8 cellular contexts compared by ENCODE assay signal in genomic region chr19:47729468-47729798, GRCh38. TPM values are rescaled to one million over a fixed set of nuclear protein-coding genes. Genes with fewer than 3 reads are reported as not detected.
A peak's percentile ranks its signal among the peaks of the same experiment; 100 is the strongest.
DNase-seq lines count a peak whose midpoint lies in the region; ATAC-seq, FAIRE-seq and TF ChIP-seq lines count a peak whose summit lies in the region.

No MANE protein-coding gene starts in this region.

- H3K79me1 ChIP-seq in mesendoderm (ENCODE audit: low read length), result no peaks in the 10 kb centered on the region

- H3K27me3 ChIP-seq in dorsolateral prefrontal cortex (peaks cover 0 to 6% (median 0%) of the 10 kb centered on the region in 45 donors), mesendoderm (ENCODE audit: insufficient read depth, low read length, poor library complexity) (no peaks in the 10 kb centered on the region)

- ATAC-seq in GM19328 (IDR thresholded peaks at IDR 0.05; ENCODE audit: unreplicated experiment) (no peak), GM21825 (IDR thresholded peaks at IDR 0.05; ENCODE audit: unreplicated experiment) (no peak)

- no peak overlapping the region for H2BK120ac ChIP-seq in mesendoderm (ENCODE audit: low read depth, low read length)

- DNase-seq in Caki2 (ENCODE audit: low read depth) (peak; percentile 90), OCI-M1 (lab: John Stamatoyannopoulos, UW) (peak; percentile 63), dorsolateral prefrontal cortex (peak in 1 of 10 donors; percentile 47), mesendoderm (peak; percentile 96), urothelium cell line (ENCODE audit: low spot score) (peak; percentile 91), mesenteric fat pad (ENCODE audit: low spot score) (no peak)

- peak overlapping the region; percentile 28 for H3K9ac ChIP-seq in mesendoderm (ENCODE audit: low read length)

- no peak overlapping the region for H3K4ac ChIP-seq in mesendoderm (ENCODE audit: low read depth, low read length)

- no peak overlapping the region for H2AK5ac ChIP-seq in mesendoderm (ENCODE audit: low read length)

- H3K27ac ChIP-seq in dorsolateral prefrontal cortex (peak overlapping the region in 45 of 59 donors; percentile 0 to 82 (median 59)), mesendoderm (ENCODE audit: low read depth, low read length) (peak overlapping the region; percentile 71)

- H3K18ac ChIP-seq in mesendoderm (ENCODE audit: low read length), result peak overlapping the region; percentile 10

- intact Hi-C loops in dorsolateral prefrontal cortex (cut with DNase I), result no loop called here

- H3K56ac ChIP-seq in mesendoderm (ENCODE audit: low read length), result peak overlapping the region; percentile 79

- FAIRE-seq in urothelium cell line (lab: Jason Lieb, UNC), result no peak

- no peaks in the 10 kb centered on the region for H3K79me2 ChIP-seq in mesendoderm (ENCODE audit: control insufficient read depth, insufficient read depth, low read length)

- no peak overlapping the region for H3K23ac ChIP-seq in mesendoderm (ENCODE audit: low read length)

- no peaks in the 10 kb centered on the region for H3K36me3 ChIP-seq in mesendoderm (ENCODE audit: control insufficient read depth, insufficient read depth, low read length)

- in situ Hi-C loops in Caki2 (cut with HindIII; ENCODE audit: low pct_unique_long_range_greater_than_20kb, low sequenced_read_pairs), result no loop called here

- H4K5ac ChIP-seq in mesendoderm (ENCODE audit: low read length), result no peak overlapping the region

- H3K4me3 ChIP-seq in dorsolateral prefrontal cortex (peak overlapping the region in 49 of 59 donors; percentile 6 to 63 (median 43)), mesendoderm (ENCODE audit: low read length) (no peak overlapping the region)

- TF ChIP-seq CTCF in dorsolateral prefrontal cortex (IDR thresholded peaks at IDR 0.05 in 54 of 56, conservative IDR thresholded peaks at IDR 0.05 in 2 of 56; ENCODE audit: low read depth in 1 of 56, partially characterized antibody in 56 of 56), result no peak

- peak overlapping the region; percentile 54 for H3K4me2 ChIP-seq in mesendoderm (ENCODE audit: low read length)

- no peak overlapping the region for H4K8ac ChIP-seq in mesendoderm (ENCODE audit: low read depth, low read length)

- no peak overlapping the region for H2BK15ac ChIP-seq in mesendoderm (replicated peaks; ENCODE audit: low read depth)

- peaks cover 3% of the 10 kb centered on the region for H3K4me1 ChIP-seq in mesendoderm (ENCODE audit: control insufficient read depth, low read depth, low read length)

- WGBS in mesendoderm (ENCODE audit: extremely low coverage, insufficient coverage, low lambda C conversion rate), result no CpG with 5 or more reads among the region's 9 CpGs

- no peak overlapping the region for H2BK5ac ChIP-seq in mesendoderm (ENCODE audit: low read length)

RNA-seq across cellular contexts. Expression of gene NOP53, which starts 15.9 kb away (rescaled TPM):
- total RNA-seq in Caki2 (2014; rRNA removed; shearing (Covaris generic); ENCODE audit: low replicate concordance), result 535 and 553 TPM in 2 replicates
- total RNA-seq in dorsolateral prefrontal cortex (100 to 1,000 TPM in 112 of 120 experiments, 10 to 100 TPM in 8; 84.8 to 189 (median 120) TPM), mesenteric fat pad (194 TPM)
- 291 TPM for polyA plus RNA-seq in mesendoderm (2013, experiment 1 of 2)
- polyA plus RNA-seq in mesendoderm (2013, experiment 2 of 2), result 305 TPM

RNA-seq across cellular contexts. Expression of gene EHD2, which starts 16.2 kb away (rescaled TPM):
- total RNA-seq in Caki2 (2014; rRNA removed; shearing (Covaris generic); ENCODE audit: low replicate concordance), result 7.4 and 12.4 TPM in 2 replicates
- total RNA-seq in dorsolateral prefrontal cortex (10 to 100 TPM; 12.2 to 45.9 (median 22.6) TPM), mesenteric fat pad (327 TPM)
- 7.1 TPM for polyA plus RNA-seq in mesendoderm (2013, experiment 1 of 2)
- polyA plus RNA-seq in mesendoderm (2013, experiment 2 of 2), result 7.0 TPM

RNA-seq across cellular contexts. Expression of gene SELENOW, which starts 49.1 kb away (rescaled TPM):
- total RNA-seq in Caki2 (2014; rRNA removed; shearing (Covaris generic); ENCODE audit: low replicate concordance), result 158 and 233 TPM in 2 replicates
- total RNA-seq in dorsolateral prefrontal cortex, result 100 to 1,000 TPM; 527 to 872 (median 653) TPM
- 441 TPM for polyA plus RNA-seq in mesendoderm (2013, experiment 1 of 2)
- polyA plus RNA-seq in mesendoderm (2013, experiment 2 of 2), result 434 TPM
- 232 TPM for total RNA-seq in mesenteric fat pad
